28 cellular contexts compared by ENCODE assay signal in genomic region chr12:22066235-22066765, GRCh38.
"Had no signal": no experiment of that assay in that cellular context is flagged by ENCODE, and none has a peak within 500 bp of the region (broad histone marks: within the 10 kb centered on the region; RNA-seq: fewer than 3 reads in every experiment).

No MANE protein-coding gene starts in this region.

- H3K36me3 ChIP-seq: colonic mucosa had no signal

- H3K27ac ChIP-seq: body of pancreas, cardiac muscle cell, colonic mucosa, epithelial cell of prostate, esophagus squamous epithelium had no signal

- H3K4me3 Mint-ChIP-seq: activated CD4-positive, alpha-beta memory T cell treated with anti-CD3 and anti-CD28 coated beads for 36 hours; activated CD4-positive, alpha-beta T cell treated with anti-CD3 and anti-CD28 coated beads for 36 hours; activated CD4-positive, alpha-beta T cell treated with anti-CD3 and anti-CD28 coated beads, Interleukin-2, amount 10 ng/mL, durations not matched to agents 24 days and 14 days; activated CD8-positive, alpha-beta memory T cell treated with anti-CD3 and anti-CD28 coated beads, Interleukin-2, amount 10 ng/mL, durations not matched to agents 7 days and 5 days; activated CD8-positive, alpha-beta T cell treated with anti-CD3 and anti-CD28 coated beads, Interleukin-2, amount 10 ng/mL, durations not matched to agents 7 days and 5 days; activated naive CD4-positive, alpha-beta T cell treated with anti-CD3 and anti-CD28 coated beads, Interleukin-2, amount 10 ng/mL, durations not matched to agents 7 days and 5 days; activated naive CD8-positive, alpha-beta T cell; activated T-cell treated with anti-CD3 and anti-CD28 coated beads, Interleukin-2, amount 50 U/mL, for 24 hours; activated T-helper 17 cell treated with anti-CD3 and anti-CD28 coated beads, Interleukin-2, amount 50 U/mL, for 72 hours; T-helper 17 cell; T-helper 2 cell treated with Interferon-gamma antibody and Interleukin-4, amounts not matched to agents 5 μg/mL and 100 μg/mL, for 36 hours had no signal

- H3K27me3 Mint-ChIP-seq: activated CD4-positive, alpha-beta memory T cell treated with anti-CD3 and anti-CD28 coated beads for 36 hours; activated CD4-positive, alpha-beta T cell treated with anti-CD3 and anti-CD28 coated beads for 36 hours; activated CD4-positive, alpha-beta T cell treated with anti-CD3 and anti-CD28 coated beads, Interleukin-2, amount 10 ng/mL, durations not matched to agents 24 days and 14 days; activated CD8-positive, alpha-beta memory T cell treated with anti-CD3 and anti-CD28 coated beads, Interleukin-2, amount 10 ng/mL, durations not matched to agents 7 days and 5 days; activated naive CD8-positive, alpha-beta T cell; activated T-cell treated with anti-CD3 and anti-CD28 coated beads, Interleukin-2, amount 50 U/mL, for 24 hours; activated T-helper 17 cell treated with anti-CD3 and anti-CD28 coated beads, Interleukin-2, amount 50 U/mL, for 72 hours had no signal

- H3K4me3 ChIP-seq: body of pancreas, cardiac muscle cell, colonic mucosa, esophagus squamous epithelium had no signal

- H3K27ac Mint-ChIP-seq: activated CD4-positive, alpha-beta memory T cell treated with anti-CD3 and anti-CD28 coated beads for 36 hours; activated CD4-positive, alpha-beta T cell treated with anti-CD3 and anti-CD28 coated beads for 36 hours; activated CD4-positive, alpha-beta T cell treated with anti-CD3 and anti-CD28 coated beads, Interleukin-2, amount 10 ng/mL, durations not matched to agents 24 days and 14 days; activated CD8-positive, alpha-beta memory T cell treated with anti-CD3 and anti-CD28 coated beads, Interleukin-2, amount 10 ng/mL, durations not matched to agents 7 days and 5 days; activated CD8-positive, alpha-beta T cell treated with anti-CD3 and anti-CD28 coated beads, Interleukin-2, amount 10 ng/mL, durations not matched to agents 7 days and 5 days; activated naive CD4-positive, alpha-beta T cell treated with anti-CD3 and anti-CD28 coated beads, Interleukin-2, amount 10 ng/mL, durations not matched to agents 7 days and 5 days; activated naive CD8-positive, alpha-beta T cell; activated T-cell treated with anti-CD3 and anti-CD28 coated beads, Interleukin-2, amount 50 U/mL, for 24 hours; activated T-helper 17 cell treated with anti-CD3 and anti-CD28 coated beads, Interleukin-2, amount 50 U/mL, for 72 hours; T-helper 17 cell; T-helper 2 cell treated with Interferon-gamma antibody and Interleukin-4, amounts not matched to agents 5 μg/mL and 100 μg/mL, for 36 hours had no signal

- DNase-seq: activated CD4-positive, alpha-beta memory T cell treated with anti-CD3 and anti-CD28 coated beads for 36 hours; activated CD4-positive, alpha-beta T cell treated with anti-CD3 and anti-CD28 coated beads for 36 hours; activated CD4-positive, CD25-positive, alpha-beta regulatory T cell; activated CD4-positive, CD25-positive, alpha-beta regulatory T cell treated with anti-CD3 and anti-CD28 coated beads, Interleukin-2, amount 50 U/mL, for 72 hours; activated CD8-positive, alpha-beta memory T cell treated with anti-CD3 and anti-CD28 coated beads, Interleukin-2, amount 10 ng/mL, durations not matched to agents 7 days and 5 days; activated CD8-positive, alpha-beta memory T cell treated with anti-CD3 and anti-CD28 coated beads, Interleukin-2, amount 50 U/mL, for 4 hours; activated CD8-positive, alpha-beta T cell treated with anti-CD3 and anti-CD28 coated beads, Interleukin-2, amount 10 ng/mL, durations not matched to agents 7 days and 5 days; activated effector memory CD4-positive, alpha-beta T cell treated with anti-CD3 and anti-CD28 coated beads, Interleukin-2, amount 50 U/mL, for 16 hours; activated naive CD4-positive, alpha-beta T cell treated with anti-CD3 and anti-CD28 coated beads, Interleukin-2, amount 10 ng/mL, durations not matched to agents 7 days and 5 days; activated T-cell treated with anti-CD3 and anti-CD28 coated beads, Interleukin-2, amount 50 U/mL, for 24 hours; amniotic stem cell; anterior cingulate cortex; body of pancreas; central memory CD4-positive, alpha-beta T cell; cerebellar nuclear complex; colonic mucosa; effector CD8-positive, alpha-beta T cell; esophagus squamous epithelium; head of caudate nucleus; T-helper 1 cell; T-helper 17 cell; T1000 had no signal

- H3K4me1 Mint-ChIP-seq: activated CD4-positive, alpha-beta T cell treated with anti-CD3 and anti-CD28 coated beads, Interleukin-2, amount 10 ng/mL, durations not matched to agents 24 days and 14 days; activated CD8-positive, alpha-beta memory T cell treated with anti-CD3 and anti-CD28 coated beads, Interleukin-2, amount 10 ng/mL, durations not matched to agents 7 days and 5 days; activated naive CD4-positive, alpha-beta T cell treated with anti-CD3 and anti-CD28 coated beads, Interleukin-2, amount 10 ng/mL, durations not matched to agents 7 days and 5 days; activated T-helper 17 cell treated with anti-CD3 and anti-CD28 coated beads, Interleukin-2, amount 50 U/mL, for 72 hours had no signal

- H3K27me3 ChIP-seq: body of pancreas, cardiac muscle cell, colonic mucosa, esophagus squamous epithelium had no signal

- H3K9me3 Mint-ChIP-seq: activated CD4-positive, alpha-beta memory T cell treated with anti-CD3 and anti-CD28 coated beads for 36 hours; activated CD4-positive, alpha-beta T cell treated with anti-CD3 and anti-CD28 coated beads, Interleukin-2, amount 10 ng/mL, durations not matched to agents 24 days and 14 days; activated naive CD4-positive, alpha-beta T cell treated with anti-CD3 and anti-CD28 coated beads, Interleukin-2, amount 10 ng/mL, durations not matched to agents 7 days and 5 days; activated T-cell treated with anti-CD3 and anti-CD28 coated beads, Interleukin-2, amount 50 U/mL, for 24 hours; activated T-helper 17 cell treated with anti-CD3 and anti-CD28 coated beads, Interleukin-2, amount 50 U/mL, for 72 hours; T-helper 2 cell treated with Interferon-gamma antibody and Interleukin-4, amounts not matched to agents 5 μg/mL and 100 μg/mL, for 36 hours had no signal

- ATAC-seq: activated CD4-positive, alpha-beta T cell treated with anti-CD3 and anti-CD28 coated beads for 36 hours; activated CD8-positive, alpha-beta memory T cell treated with anti-CD3 and anti-CD28 coated beads, Interleukin-2, amount 10 ng/mL, durations not matched to agents 7 days and 5 days; activated CD8-positive, alpha-beta T cell treated with anti-CD3 and anti-CD28 coated beads, Interleukin-2, amount 10 ng/mL, durations not matched to agents 7 days and 5 days; activated T-helper 17 cell treated with anti-CD3 and anti-CD28 coated beads, Interleukin-2, amount 50 U/mL, for 72 hours; body of pancreas; T-helper 17 cell had no signal

- H3K9me3 ChIP-seq: body of pancreas, colonic mucosa, esophagus squamous epithelium had no signal

- H3K4me1 ChIP-seq: body of pancreas, colonic mucosa had no signal
